In genomic region chr7:66748127-66748511, GRCh38 we compare ENCODE assay signal across 21 cellular contexts. TPM values are rescaled to one million over a fixed set of nuclear protein-coding genes. Genes with fewer than 3 reads are reported as not detected.
DNase-seq lines count a peak whose midpoint lies in the region; ATAC-seq, FAIRE-seq and TF ChIP-seq lines count a peak whose summit lies in the region.
"Had no signal": no experiment of that assay in that cellular context is flagged by ENCODE, and none has a peak within 500 bp of the region (broad histone marks: within the 10 kb centered on the region; RNA-seq: fewer than 3 reads in every experiment).

No MANE protein-coding gene starts in this region.

- H4K20me1 ChIP-seq in DOHH2 (ENCODE audit: control insufficient read depth, insufficient read depth, low read depth, low read length) = peaks cover 19% of the 10 kb centered on the region; the same call in 1 of the 2 replicates

- in situ Hi-C loops in HAP-1 (cut with MboI; ENCODE audit: low sequenced_read_pairs) = no loop called here

- intact Hi-C loops in sciatic nerve (cut with DNase I) = no loop called here

- H3K27me3 ChIP-seq in DOHH2 (ENCODE audit: control insufficient read depth, low read length) (no peaks in the 10 kb centered on the region), neutrophil (no peaks in the 10 kb centered on the region), HAP-1 (ENCODE audit: low read depth) (no peaks in the 10 kb centered on the region)
- H3K27me3 ChIP-seq: foreskin keratinocyte, SJSA1 had no signal

- peak overlapping the region; percentile 53 for H3K4me2 ChIP-seq in DOHH2 (ENCODE audit: low read length)
- H3K4me2 ChIP-seq: PC-9 had no signal

- H3K79me2 ChIP-seq in DOHH2 (ENCODE audit: control insufficient read depth, low read length) = peaks cover 99% of the 10 kb centered on the region

- peaks cover 9% of the 10 kb centered on the region; the same call in 1 of the 2 replicates for H3F3A ChIP-seq in DOHH2 (ENCODE audit: control insufficient read depth, insufficient read depth)

- TF ChIP-seq CTCF in DOHH2 (IDR thresholded peaks at IDR 0.05; ENCODE audit: low read depth, low read length, poor library complexity, severe bottlenecking) (no peak), fibroblast of the aortic adventitia (IDR thresholded peaks at IDR 0.05; ENCODE audit: insufficient read depth, low read length) (no peak), neutrophil (IDR thresholded peaks at IDR 0.05) (no peak)

- no peaks in the 10 kb centered on the region for H3K9me2 ChIP-seq in DOHH2 (replicated peaks; ENCODE audit: control insufficient read depth, low read length)

- FAIRE-seq in H54 (lab: Jason Lieb, UNC) = no peak

- H3K9me3 ChIP-seq in DOHH2 (ENCODE audit: control insufficient read depth, insufficient read depth, low read length) (no peaks in the 10 kb centered on the region), neutrophil (no peaks in the 10 kb centered on the region), HAP-1 (no peaks in the 10 kb centered on the region)
- H3K9me3 ChIP-seq: Caco-2, SJSA1 had no signal

- peaks cover 81% of the 10 kb centered on the region for H3K4me1 ChIP-seq in DOHH2 (ENCODE audit: control insufficient read depth, low read length)
- peaks cover 41% of the 10 kb centered on the region in 2 experiments for H3K4me1 ChIP-seq in neutrophil (ENCODE audit: control insufficient read depth in 1 of 2, insufficient read depth in 1 of 2, low read depth in 1 of 2, low read length in 1 of 2)
- peaks cover 7% of the 10 kb centered on the region for H3K4me1 ChIP-seq in HAP-1
- H3K4me1 ChIP-seq: SJSA1 had no signal

- peak; percentile 21 for DNase-seq in fibroblast of the aortic adventitia (ENCODE audit: low read depth)
- no peak for DNase-seq in H54 (ENCODE audit: insufficient read length, low spot score)
- DNase-seq in sciatic nerve (ENCODE audit: low spot score) = no peak
- DNase-seq in HAP-1 (ENCODE audit: low spot score in 2 of 2) = no peak
- DNase-seq: activated CD4-positive, alpha-beta T cell treated with anti-CD3 and anti-CD28 coated beads, Interleukin-2, amount 10 ng/mL, durations not matched to agents 24 days and 14 days; activated CD8-positive, alpha-beta memory T cell treated with anti-CD3 and anti-CD28 coated beads, Interleukin-2, amount 50 U/mL, for 48 hours; activated gamma-delta T cell treated with Interleukin-2 at 50 U/mL for 16 hours; AML-193; Caco-2; cerebellar nuclear complex; effector memory CD8-positive, alpha-beta T cell; foreskin keratinocyte; NCI-H1105 treated with DMSO at 0.1 percent for 48 hours; NCI-H748 treated with DMSO at 0.1 percent for 48 hours; PC-9; stimulated activated CD4-positive, alpha-beta T cell treated with anti-CD3 and anti-CD28 coated beads, Interleukin-2, amount 100 ng/mL, for 48 hours had no signal

- no peak overlapping the region for H3K27ac ChIP-seq in DOHH2 (ENCODE audit: low read depth, low read length)
- H3K27ac ChIP-seq in neutrophil = peak overlapping the region; percentile 63
- H3K27ac ChIP-seq: foreskin keratinocyte, PC-9, SJSA1 had no signal

- ATAC-seq in SK-N-SH treated with all-trans-retinoic acid at 6 μM for 48 hours = peak; percentile 78
- ATAC-seq in sciatic nerve = no peak
- ATAC-seq in GM18868 (IDR thresholded peaks at IDR 0.05; ENCODE audit: unreplicated experiment) = no peak
- ATAC-seq: effector memory CD8-positive, alpha-beta T cell; foreskin keratinocyte had no signal

- 0 out of 2 replicates have a peak overlapping the region, but pooled peaks have one; percentile 2 for H3K4me3 ChIP-seq in DOHH2 (ENCODE audit: low read length)
- no peak overlapping the region for H3K4me3 ChIP-seq in fibroblast of the aortic adventitia (ENCODE audit: low read depth, low read length)
- no peak overlapping the region for H3K4me3 ChIP-seq in neutrophil (ENCODE audit: low read depth in 1 of 2, low read length in 1 of 2)
- H3K4me3 ChIP-seq in HAP-1 = no peak overlapping the region
- H3K4me3 ChIP-seq: PC-9, SJSA1 had no signal

- peaks cover 27% of the 10 kb centered on the region for H3K36me3 ChIP-seq in DOHH2 (ENCODE audit: control insufficient read depth, low read length)
- H3K36me3 ChIP-seq in neutrophil = no peaks in the 10 kb centered on the region
- no peaks in the 10 kb centered on the region for H3K36me3 ChIP-seq in HAP-1 (replicated peaks)

- TF ChIP-seq POLR2A in H54 (IDR thresholded peaks at IDR 0.05; ENCODE audit: low read depth, low read length) = no peak

TF ChIP-seq in SK-N-SH treated with all-trans-retinoic acid at 6 μM for 48 hours, 23 proteins besides CTCF, POLR2A, EP300 and RAD21:
- TF ChIP-seq ISL1 (CRISPR knock-in tag; IDR thresholded peaks at IDR 0.05) (peak; percentile 68), CSRNP3 (CRISPR knock-in tag; IDR thresholded peaks at IDR 0.05) (no peak), TCF4 (CRISPR knock-in tag; IDR thresholded peaks at IDR 0.05; ENCODE audit: borderline replicate concordance) (peak; percentile 58; the same call in 1 of the 2 replicates)

RNA-seq across cellular contexts. Expression of gene RABGEF1, which starts 7.6 kb away (rescaled TPM):
- total RNA-seq in fibroblast of the aortic adventitia (ENCODE audit: low replicate concordance) (57.8 and 75.6 TPM in 2 replicates), sciatic nerve (38.6 TPM)
